ENCODE assay signal across 8 cellular contexts in the genomic region with DNA sequence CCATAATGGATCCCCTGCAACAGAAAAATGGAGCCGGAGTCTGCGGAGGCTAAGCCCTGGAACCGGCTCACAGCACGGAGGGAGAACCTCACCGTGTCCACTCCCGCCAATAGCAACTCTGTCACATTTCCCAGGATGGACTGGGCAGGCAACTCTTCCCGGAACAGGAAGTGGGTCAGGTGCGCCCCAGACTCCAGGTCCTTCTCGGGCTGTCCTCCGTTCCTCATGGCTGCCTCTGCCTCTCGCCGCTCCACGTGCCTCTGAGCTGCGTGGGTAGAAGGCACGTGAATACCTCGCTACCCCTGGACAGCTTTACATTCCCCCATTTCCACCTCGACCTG. TPM values are rescaled to one million over a fixed set of nuclear protein-coding genes. Genes with fewer than 3 reads are reported as not detected.
A peak's percentile ranks its signal among the peaks of the same experiment; 100 is the strongest.
DNase-seq lines count a peak whose midpoint lies in the region; ATAC-seq and TF ChIP-seq lines count a peak whose summit lies in the region.

No MANE protein-coding gene starts in this region.

- CTCF ChIA-PET in CD4-positive, alpha-beta memory T cell (lab: Charles Lee; ENCODE audit: partially characterized antibody) = interaction anchor here (0.9 to 3.6 kb wide), 9 partner anchors 8 to 141 kb away, joined by 3 to 20 read pairs (median 5); partner anchors contain the start of gene TSFM

- no peaks in the 10 kb centered on the region for H3K9me3 ChIP-seq in CD4-positive, alpha-beta memory T cell (ENCODE audit: control insufficient read depth in 1 of 2, low read length in 2 of 2)
- H3K9me3 ChIP-seq in lower lobe of right lung = no peaks in the 10 kb centered on the region

- H3K36me3 Mint-ChIP-seq in CD4-positive, alpha-beta memory T cell = peaks cover 10 to 16% of the 10 kb centered on the region in 2 donors
- peaks cover 8% of the 10 kb centered on the region for H3K36me3 Mint-ChIP-seq in HFFc6 (ENCODE audit: low read depth)
- H3K36me3 Mint-ChIP-seq in activated naive CD4-positive, alpha-beta T cell treated with anti-CD3 and anti-CD28 coated beads, Interleukin-2, amount 50 U/mL, for 72 hours = peaks cover 12 to 26% of the 10 kb centered on the region in 2 donors

- DNase-seq in CD4-positive, alpha-beta memory T cell = no peak
- DNase-seq in HFFc6 (no peak), lower lobe of right lung (no peak), epidermal melanocyte (ENCODE audit: insufficient read length, low spot score) (no peak), GDM1 (lab: John Stamatoyannopoulos, UW) (no peak), anterior cingulate cortex (lab: John Stamatoyannopoulos, UW) (no peak), foreskin melanocyte (no peak)
- no peak for DNase-seq in activated naive CD4-positive, alpha-beta T cell treated with anti-CD3 and anti-CD28 coated beads, Interleukin-2, amount 50 U/mL, for 72 hours (ENCODE audit: low spot score in 2 of 2)

- peaks cover 34% of the 10 kb centered on the region for H3K4me1 ChIP-seq in CD4-positive, alpha-beta memory T cell (ENCODE audit: insufficient read depth, low read length)
- peaks cover 31% of the 10 kb centered on the region for H3K4me1 ChIP-seq in lower lobe of right lung

- H3K27ac ChIP-seq in CD4-positive, alpha-beta memory T cell (ENCODE audit: low read depth, low read length) = peak overlapping the region; percentile 26
- no peak overlapping the region for H3K27ac ChIP-seq in lower lobe of right lung

- H3K9me3 Mint-ChIP-seq in CD4-positive, alpha-beta memory T cell = peaks cover 0 to 2% (median 0%) of the 10 kb centered on the region in 8 donors
- H3K9me3 Mint-ChIP-seq in HFFc6 = no peaks in the 10 kb centered on the region
- no peaks in the 10 kb centered on the region for H3K9me3 Mint-ChIP-seq in activated naive CD4-positive, alpha-beta T cell treated with anti-CD3 and anti-CD28 coated beads, Interleukin-2, amount 50 U/mL, for 72 hours

- H3K27ac Mint-ChIP-seq in CD4-positive, alpha-beta memory T cell = peak overlapping the region in 3 of 7 donors; percentile 27 to 32 (median 32)
- no peak overlapping the region for H3K27ac Mint-ChIP-seq in HFFc6
- peak overlapping the region; percentile 14 to 83 for H3K27ac Mint-ChIP-seq in activated naive CD4-positive, alpha-beta T cell treated with anti-CD3 and anti-CD28 coated beads, Interleukin-2, amount 50 U/mL, for 72 hours

- H3K27me3 ChIP-seq in CD4-positive, alpha-beta memory T cell (ENCODE audit: insufficient read depth, low read length) = peaks cover 19% of the 10 kb centered on the region
- H3K27me3 ChIP-seq in lower lobe of right lung (ENCODE audit: low read depth) = peaks cover 35% of the 10 kb centered on the region

- peak overlapping the region; percentile 37 to 60 for H3K4me3 ChIP-seq in CD4-positive, alpha-beta memory T cell (ENCODE audit: low read length in 2 of 2)
- H3K4me3 ChIP-seq in lower lobe of right lung = peak overlapping the region; percentile 55

- H3K36me3 ChIP-seq in CD4-positive, alpha-beta memory T cell (ENCODE audit: insufficient read depth, low read length) = no peaks in the 10 kb centered on the region
- H3K36me3 ChIP-seq in lower lobe of right lung = peaks cover 12% of the 10 kb centered on the region

- H3K4me1 Mint-ChIP-seq in CD4-positive, alpha-beta memory T cell = peaks cover 12 to 47% (median 24%) of the 10 kb centered on the region in 4 donors
- H3K4me1 Mint-ChIP-seq in HFFc6 (ENCODE audit: low read depth) = peaks cover 24% of the 10 kb centered on the region

- H3K4me3 Mint-ChIP-seq in CD4-positive, alpha-beta memory T cell = peak overlapping the region; percentile 85 to 94 (median 88)
- H3K4me3 Mint-ChIP-seq in HFFc6 = peak overlapping the region; percentile 80

- POLR2A ChIA-PET in CD4-positive, alpha-beta memory T cell (lab: Charles Lee; ENCODE audit: partially characterized antibody) = interaction anchor here (1.3 to 4.3 kb wide), 3 partner anchors 8 to 20 kb away, joined by 5 to 45 read pairs (median 26); partner anchors contain the start of genes TSFM and TSPAN31

- TF ChIP-seq CTCF in HFFc6 (IDR thresholded peaks at IDR 0.05) (no peak), lower lobe of right lung (IDR thresholded peaks at IDR 0.05) (no peak)

- intact Hi-C loops in CD4-positive, alpha-beta memory T cell (cut with micrococcal nuclease) = loop anchor here (1.0 to 2.0 kb wide), 2 partner anchors 8 to 140 kb away; no protein-coding TSS in a partner anchor
- intact Hi-C loops in lower lobe of right lung (cut with DNase I) = no loop called here

- peaks cover 6 to 13% of the 10 kb centered on the region in 2 donors for H3K27me3 Mint-ChIP-seq in CD4-positive, alpha-beta memory T cell
- H3K27me3 Mint-ChIP-seq in HFFc6 (ENCODE audit: insufficient read depth) = peaks cover 4% of the 10 kb centered on the region; the same call in 1 of the 2 replicates

- peak; percentile 14 to 23 for ATAC-seq in activated naive CD4-positive, alpha-beta T cell treated with anti-CD3 and anti-CD28 coated beads, Interleukin-2, amount 50 U/mL, for 72 hours
- peak; percentile 26 to 44 for ATAC-seq in lower lobe of right lung

RNA-seq across cellular contexts. Expression of gene CYP27B1, which starts 2.2 kb away (rescaled TPM):
- total RNA-seq in CD4-positive, alpha-beta memory T cell = 1 to 10 TPM in 1 of 2 experiments, under 1 TPM in 1; 0.64 to 1.4 TPM
- under 1 TPM; 0.55 to 0.93 TPM for polyA plus RNA-seq in CD4-positive, alpha-beta memory T cell
- 1 to 10 TPM in 3 of 6 experiments, under 1 TPM in 3; 0.57 to 1.8 (median 0.96) TPM for total RNA-seq in HFFc6 (2021; fragmentation: NEBNext Ultra II Directional; extraction: Animal tissue kit (Norgen Biotek cat#: 25700))
- total RNA-seq in activated naive CD4-positive, alpha-beta T cell treated with anti-CD3 and anti-CD28 coated beads, Interleukin-2, amount 50 U/mL, for 72 hours = 10 to 100 TPM in 1 of 2 donors, 1 to 10 TPM in 1; 7.6 to 14.7 TPM
- total RNA-seq in lower lobe of right lung = 1.1 TPM

RNA-seq across cellular contexts. Expression of gene METTL1, which starts 7.3 kb away (rescaled TPM):
- total RNA-seq in CD4-positive, alpha-beta memory T cell = 10 to 100 TPM in 1 of 2 experiments, 1 to 10 TPM in 1; 9.9 to 10.9 TPM
- 10 to 100 TPM; 16.3 to 19.1 TPM for polyA plus RNA-seq in CD4-positive, alpha-beta memory T cell
- total RNA-seq in HFFc6 (2021; fragmentation: NEBNext Ultra II Directional; extraction: Animal tissue kit (Norgen Biotek cat#: 25700)) = 10 to 100 TPM; 30.0 to 41.8 (median 36.0) TPM
- 10 to 100 TPM; 21.3 to 28.5 TPM for total RNA-seq in activated naive CD4-positive, alpha-beta T cell treated with anti-CD3 and anti-CD28 coated beads, Interleukin-2, amount 50 U/mL, for 72 hours
- 14.4 TPM for total RNA-seq in lower lobe of right lung

RNA-seq across cellular contexts. Expression of gene EEF1AKMT3, which starts 7.8 kb away (rescaled TPM):
- total RNA-seq in CD4-positive, alpha-beta memory T cell = 1 to 10 TPM; 3.1 to 4.9 TPM
- polyA plus RNA-seq in CD4-positive, alpha-beta memory T cell = 10 to 100 TPM in 1 of 2 donors, 1 to 10 TPM in 1; 5.3 to 12.4 TPM
- total RNA-seq in HFFc6 (2021; fragmentation: NEBNext Ultra II Directional; extraction: Animal tissue kit (Norgen Biotek cat#: 25700)) = 1 to 10 TPM; 6.3 to 9.0 (median 7.8) TPM
- total RNA-seq in activated naive CD4-positive, alpha-beta T cell treated with anti-CD3 and anti-CD28 coated beads, Interleukin-2, amount 50 U/mL, for 72 hours = 1 to 10 TPM; 3.1 to 3.6 TPM
- 6.8 TPM for total RNA-seq in lower lobe of right lung

RNA-seq across cellular contexts. Expression of gene MARCHF9, which starts 9.7 kb away (rescaled TPM):
- total RNA-seq in CD4-positive, alpha-beta memory T cell = 10 to 100 TPM; 58.0 to 62.8 TPM
- 1 to 10 TPM; 3.7 to 8.9 TPM for polyA plus RNA-seq in CD4-positive, alpha-beta memory T cell
- total RNA-seq in HFFc6 (2021; fragmentation: NEBNext Ultra II Directional; extraction: Animal tissue kit (Norgen Biotek cat#: 25700)) = 1 to 10 TPM in 4 of 6 experiments, under 1 TPM in 2; 0.94 to 3.2 (median 1.2) TPM
- 10 to 100 TPM; 17.4 to 26.4 TPM for total RNA-seq in activated naive CD4-positive, alpha-beta T cell treated with anti-CD3 and anti-CD28 coated beads, Interleukin-2, amount 50 U/mL, for 72 hours
- total RNA-seq in lower lobe of right lung = 20.0 TPM

RNA-seq across cellular contexts. Expression of gene CDK4, which starts 12.5 kb away (rescaled TPM):
- 10 to 100 TPM; 44.4 to 48.3 TPM for total RNA-seq in CD4-positive, alpha-beta memory T cell
- 10 to 100 TPM; 85.0 to 99.7 TPM for polyA plus RNA-seq in CD4-positive, alpha-beta memory T cell
- 100 to 1,000 TPM; 112 to 140 (median 116) TPM for total RNA-seq in HFFc6 (2021; fragmentation: NEBNext Ultra II Directional; extraction: Animal tissue kit (Norgen Biotek cat#: 25700))
- 100 to 1,000 TPM; 183 to 191 TPM for total RNA-seq in activated naive CD4-positive, alpha-beta T cell treated with anti-CD3 and anti-CD28 coated beads, Interleukin-2, amount 50 U/mL, for 72 hours
- total RNA-seq in lower lobe of right lung = 68.4 TPM
